20 cellular contexts compared by ENCODE assay signal in genomic region chr5:51479840-51480239, GRCh38.
DNase-seq lines count a peak whose midpoint lies in the region; ATAC-seq, FAIRE-seq and TF ChIP-seq lines count a peak whose summit lies in the region.
"Had no signal": no experiment of that assay in that cellular context is flagged by ENCODE, and none has a peak within 500 bp of the region (broad histone marks: within the 10 kb centered on the region; RNA-seq: fewer than 3 reads in every experiment).

No MANE protein-coding gene starts in this region.

- H3K4me1 ChIP-seq in uterus = no peaks in the 10 kb centered on the region
- H3K4me1 ChIP-seq: gastroesophageal sphincter, psoas muscle, tibial nerve had no signal

- intact Hi-C loops in uterus (cut with DNase I; ENCODE audit: low total_unique reads) = no loop called here

- H3K36me3 ChIP-seq in uterus = no peaks in the 10 kb centered on the region
- H3K36me3 ChIP-seq: gastroesophageal sphincter, tibial nerve had no signal

- no peak for FAIRE-seq in GM19239 (lab: Jason Lieb, UNC)

- peak; percentile 0 for DNase-seq in GM12864 (ENCODE audit: low read depth)
- DNase-seq in hippocampal formation (lab: John Stamatoyannopoulos, UW) = no peak
- no peak for DNase-seq in NCI-H1930 (lab: John Stamatoyannopoulos, UW)
- no peak for DNase-seq in uterus
- DNase-seq in GM19239 (ENCODE audit: insufficient read length, low spot score) = no peak
- DNase-seq: activated CD4-positive, CD25-positive, alpha-beta regulatory T cell; cortex of kidney; DMS79 treated with DMSO at 0.1 percent for 48 hours; H9; NCI-H1105 treated with DMSO at 0.1 percent for 48 hours; NCI-H226; NK-92 treated with Interleukin-12 subunit alpha and Interleukin-12 subunit beta, amount 100 ng/mL, for 24 hours; psoas muscle; stimulated activated naive B cell treated with anti-CD40 and anti-IgM and Interleukin-4, amounts not matched to agents 10 μg/mL and 1 μg/mL and 100 μg/mL, for 72 hours; T-helper 2 cell had no signal

- H3K27ac ChIP-seq in uterus = no peak overlapping the region
- H3K27ac ChIP-seq: gastroesophageal sphincter, psoas muscle, tibial nerve had no signal

- no peaks in the 10 kb centered on the region for H3K9me3 ChIP-seq in uterus
- H3K9me3 ChIP-seq: gastroesophageal sphincter, psoas muscle, tibial nerve had no signal

- H3K27me3 ChIP-seq in uterus = no peaks in the 10 kb centered on the region
- H3K27me3 ChIP-seq: gastroesophageal sphincter, tibial nerve had no signal

- TF ChIP-seq POLR2A in uterus (IDR thresholded peaks at IDR 0.05) = no peak

- H3K4me3 ChIP-seq in GM12864 (ENCODE audit: low read depth, low read length) = no peak overlapping the region
- H3K4me3 ChIP-seq in uterus = no peak overlapping the region
- H3K4me3 ChIP-seq: gastroesophageal sphincter, psoas muscle, tibial nerve had no signal

- TF ChIP-seq CTCF in GM12864 (IDR thresholded peaks at IDR 0.05; ENCODE audit: low read depth, low read length, missing control alignments) (no peak), uterus (IDR thresholded peaks at IDR 0.05) (no peak)

- peak; percentile 83 for ATAC-seq in GM18909 (IDR thresholded peaks at IDR 0.05; ENCODE audit: poor library complexity, unreplicated experiment)
- peak; percentile 75 for ATAC-seq in HG02678 (IDR thresholded peaks at IDR 0.05; ENCODE audit: unreplicated experiment)
- peak; percentile 83 for ATAC-seq in HG03378 (IDR thresholded peaks at IDR 0.05; ENCODE audit: unreplicated experiment)
- ATAC-seq: gastroesophageal sphincter, psoas muscle had no signal
